In genomic region chr2:10964076-10964812, GRCh38 we compare ENCODE assay signal across 1 cellular context.
TF ChIP-seq lines count a peak whose summit lies in the region.

No MANE protein-coding gene starts in this region.

TF ChIP-seq in HepG2, 621 proteins besides CTCF, POLR2A, EP300 and RAD21:
- TF ChIP-seq POLR2AphosphoS5 (IDR thresholded peaks at IDR 0.05; ENCODE audit: low read depth, low read length) = no peak
- TF ChIP-seq SP140L (CRISPR knock-in tag; IDR thresholded peaks at IDR 0.05; ENCODE audit: borderline replicate concordance) = no peak
- no peak for TF ChIP-seq ZNF253 (CRISPR knock-in tag; IDR thresholded peaks at IDR 0.05; ENCODE audit: borderline replicate concordance)
- TF ChIP-seq SMARCC2 (IDR thresholded peaks at IDR 0.05) = no peak
- TF ChIP-seq ZNF607 (CRISPR knock-in tag; IDR thresholded peaks at IDR 0.05; ENCODE audit: borderline replicate concordance) = no peak
- TF ChIP-seq STAT5B (CRISPR knock-in tag; IDR thresholded peaks at IDR 0.05) = no peak
- TF ChIP-seq KLF15 (CRISPR knock-in tag; IDR thresholded peaks at IDR 0.05; ENCODE audit: borderline replicate concordance) = no peak
- TF ChIP-seq DNMT3B (CRISPR knock-in tag; conservative IDR thresholded peaks at IDR 0.05) = no peak
- TF ChIP-seq MEF2D (CRISPR knock-in tag; IDR thresholded peaks at IDR 0.05) = no peak
- no peak for TF ChIP-seq ZBTB26 (CRISPR knock-in tag; IDR thresholded peaks at IDR 0.05; ENCODE audit: borderline replicate concordance)
- TF ChIP-seq ZMYM4 (CRISPR knock-in tag; IDR thresholded peaks at IDR 0.05) = no peak
- no peak for TF ChIP-seq DPF2 (CRISPR knock-in tag; IDR thresholded peaks at IDR 0.05; ENCODE audit: borderline replicate concordance, low read depth)
TF ChIP-seq in HepG2: peak in this region for 0.
